In genomic region chr17:29674270-29674669, GRCh38 we compare ENCODE assay signal across 18 cellular contexts. TPM values are rescaled to one million over a fixed set of nuclear protein-coding genes. Genes with fewer than 3 reads are reported as not detected.
DNase-seq lines count a peak whose midpoint lies in the region; ATAC-seq and TF ChIP-seq lines count a peak whose summit lies in the region.
"Had no signal": no experiment of that assay in that cellular context is flagged by ENCODE, and none has a peak within 500 bp of the region (broad histone marks: within the 10 kb centered on the region; RNA-seq: fewer than 3 reads in every experiment).

No MANE protein-coding gene starts in this region.

- H3K27me3 ChIP-seq in BLaER1 treated with 17β-estradiol and CSF1 and Interleukin-3, amounts not matched to agents 10 nM and 100 nM = no peaks in the 10 kb centered on the region
- no peaks in the 10 kb centered on the region for H3K27me3 ChIP-seq in DND-41 (ENCODE audit: insufficient read depth, low read length, poor library complexity)
- no peaks in the 10 kb centered on the region for H3K27me3 ChIP-seq in adrenal gland
- H3K27me3 ChIP-seq: colonic mucosa, stomach had no signal

- peaks cover 58 to 96% (median 83%) of the 10 kb centered on the region in 11 experiments for H3K36me3 ChIP-seq in BLaER1 treated with 17β-estradiol and CSF1 and Interleukin-3, amounts not matched to agents 10 nM and 100 nM
- peaks cover 36% of the 10 kb centered on the region; the same call in 1 of the 2 replicates for H3K36me3 ChIP-seq in DND-41 (ENCODE audit: insufficient read depth, low read length)
- peaks cover 0 to 12% of the 10 kb centered on the region in 2 donors for H3K36me3 ChIP-seq in adrenal gland (replicated peaks in 1 of 2)
- H3K36me3 ChIP-seq: colonic mucosa had no signal

- peak; percentile 80 for DNase-seq in DND-41
- DNase-seq in NCI-H2171 (lab: John Stamatoyannopoulos, UW) = peak; percentile 9
- peak; percentile 20 to 66 for DNase-seq in dermis microvascular lymphatic vessel endothelial cell (ENCODE audit: low read depth in 2 of 2)
- DNase-seq in adrenal gland = no peak
- DNase-seq in glomerular visceral epithelial cell (ENCODE audit: extremely low spot score) = no peak
- no peak for DNase-seq in kidney tubule cell (ENCODE audit: low spot score)
- DNase-seq: activated CD8-positive, alpha-beta memory T cell treated with anti-CD3 and anti-CD28 coated beads, Interleukin-2, amount 10 ng/mL, durations not matched to agents 7 days and 5 days; amygdala; colonic mucosa; H7; NCI-H2081; SIG-M5; stomach; T1000 had no signal

- TF ChIP-seq CTCF in DND-41 (IDR thresholded peaks at IDR 0.05; ENCODE audit: borderline replicate concordance, extremely low read depth, low read length, poor library complexity, severe bottlenecking) = no peak
- TF ChIP-seq CTCF in adrenal gland (IDR thresholded peaks at IDR 0.05) = no peak

- H3K4me2 ChIP-seq in BLaER1 treated with 17β-estradiol and CSF1 and Interleukin-3, amounts not matched to agents 10 nM and 100 nM = peak overlapping the region; percentile 11 to 91 (median 81); a peak in 20 of 22 replicates
- H3K4me2 ChIP-seq in DND-41 (ENCODE audit: insufficient read depth, low read length) = peak overlapping the region; percentile 25

- peak; percentile 99 for ATAC-seq in DND-41 (ENCODE audit: insufficient read depth, low read depth)
- no peak for ATAC-seq in HG02840 (IDR thresholded peaks at IDR 0.05; ENCODE audit: low FRiP score, unreplicated experiment)
- ATAC-seq: activated CD8-positive, alpha-beta memory T cell treated with anti-CD3 and anti-CD28 coated beads, Interleukin-2, amount 10 ng/mL, durations not matched to agents 7 days and 5 days had no signal

- no peaks in the 10 kb centered on the region for H3K79me2 ChIP-seq in DND-41 (ENCODE audit: insufficient read depth, low read length)

- intact Hi-C loops in adrenal gland (cut with DNase I) = no loop called here

- no peak overlapping the region for H2AFZ ChIP-seq in DND-41 (ENCODE audit: low read depth, low read length)

- WGBS in adrenal gland, 4 donors = 53 to 73% (median 60%) methylated on average over 1 of the region's 1 CpG

- no peaks in the 10 kb centered on the region for H3K9me3 ChIP-seq in BLaER1 treated with 17β-estradiol and CSF1 and Interleukin-3, amounts not matched to agents 10 nM and 100 nM (replicated peaks in 1 of 11)
- no peaks in the 10 kb centered on the region for H3K9me3 ChIP-seq in DND-41 (ENCODE audit: insufficient read depth, low read length, severe bottlenecking)
- no peaks in the 10 kb centered on the region for H3K9me3 ChIP-seq in adrenal gland (replicated peaks in 1 of 3)
- H3K9me3 ChIP-seq: colonic mucosa, stomach had no signal

- no peaks in the 10 kb centered on the region for H4K20me1 ChIP-seq in BLaER1 treated with 17β-estradiol and CSF1 and Interleukin-3, amounts not matched to agents 10 nM and 100 nM
- no peaks in the 10 kb centered on the region for H4K20me1 ChIP-seq in DND-41 (ENCODE audit: insufficient read depth, low read length)

- no peak for TF ChIP-seq POLR2A in adrenal gland (IDR thresholded peaks at IDR 0.05)

- peak overlapping the region in 9 of 11 experiments; percentile 63 to 92 (median 87); a peak in 17 of 22 replicates for H3K9ac ChIP-seq in BLaER1 treated with 17β-estradiol and CSF1 and Interleukin-3, amounts not matched to agents 10 nM and 100 nM
- H3K9ac ChIP-seq in DND-41 (ENCODE audit: low read depth, low read length) = peak overlapping the region; percentile 20; the same call in 1 of the 2 replicates

- H3K4me1 ChIP-seq in BLaER1 treated with 17β-estradiol and CSF1 and Interleukin-3, amounts not matched to agents 10 nM and 100 nM = peaks cover 53 to 89% (median 77%) of the 10 kb centered on the region in 10 experiments
- H3K4me1 ChIP-seq in DND-41 (ENCODE audit: insufficient read depth, low read length) (peaks cover 55% of the 10 kb centered on the region), adrenal gland (replicated peaks in 1 of 2) (peaks cover 0 to 16% of the 10 kb centered on the region in 2 donors)
- H3K4me1 ChIP-seq: colonic mucosa had no signal

- H3K27ac ChIP-seq in BLaER1 treated with 17β-estradiol and CSF1 and Interleukin-3, amounts not matched to agents 10 nM and 100 nM = peak overlapping the region in 10 of 11 experiments; percentile 72 to 99 (median 96); a peak in 19 of 22 replicates
- H3K27ac ChIP-seq in DND-41 (ENCODE audit: low read length) (peak overlapping the region; percentile 72), adrenal gland (no peak overlapping the region)
- H3K27ac ChIP-seq: C4-2B, colonic mucosa, stomach had no signal

- H3K4me3 ChIP-seq in BLaER1 treated with 17β-estradiol and CSF1 and Interleukin-3, amounts not matched to agents 10 nM and 100 nM = peak overlapping the region in 5 of 10 experiments; percentile 18 to 59 (median 54); a peak in 10 of 20 replicates
- H3K4me3 ChIP-seq in DND-41 (ENCODE audit: low read depth in 1 of 2, low read length in 2 of 2) (no peak overlapping the region), adrenal gland (no peak overlapping the region)
- H3K4me3 ChIP-seq: colonic mucosa, lung, stomach had no signal

RNA-seq across cellular contexts. Expression of gene CORO6, which starts 51.6 kb away (rescaled TPM):
- total RNA-seq in dermis microvascular lymphatic vessel endothelial cell (0.64 and 1.3 TPM in 2 replicates), adrenal gland (10 to 100 TPM in 1 of 8 donors, 1 to 10 TPM in 7; 1.1 to 14.8 (median 5.6) TPM)
- 10 to 100 TPM in 2 of 3 donors, under 1 TPM in 1; 0.44 to 34.0 (median 25.5) TPM for polyA plus RNA-seq in adrenal gland

Comparison
In these comparisons a context has a peak if more than half of its experiments do, and no peak if none do; other contexts are left out.
1. H3K27ac ChIP-seq: peak in BLaER1 treated with 17β-estradiol and CSF1 and Interleukin-3, amounts not matched to agents 10 nM and 100 nM (10 of 11) and DND-41 (single experiment); none in adrenal gland (0 of 5).
2. DNase-seq: peak in DND-41 (single experiment), NCI-H2171 (single experiment) and dermis microvascular lymphatic vessel endothelial cell (2 of 2); none in adrenal gland (0 of 7), glomerular visceral epithelial cell (single experiment) and kidney tubule cell (single experiment).